Comparison of ENCODE assay signal across 19 cellular contexts in the genomic region with DNA sequence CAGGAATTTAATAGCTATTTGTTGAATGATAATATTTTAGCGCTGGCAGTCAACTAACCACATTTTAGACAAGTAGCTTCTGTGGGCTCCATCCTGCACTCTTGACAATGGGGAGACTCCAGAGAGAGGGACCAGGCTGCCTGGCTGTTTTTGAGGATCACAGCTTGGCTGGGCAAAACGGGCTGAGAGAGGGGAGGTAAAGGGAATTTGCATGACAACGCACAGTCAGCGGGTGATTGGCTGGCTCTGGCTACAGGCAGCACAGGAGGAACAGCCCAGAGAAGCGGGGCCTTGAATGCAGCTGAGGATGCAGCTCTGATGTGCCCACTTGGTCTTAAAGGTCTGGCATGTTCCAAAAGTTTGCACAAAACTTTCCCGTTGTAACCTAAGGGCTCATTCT. TPM values are rescaled to one million over a fixed set of nuclear protein-coding genes. Genes with fewer than 3 reads are reported as not detected.
DNase-seq lines count a peak whose midpoint lies in the region; ATAC-seq, FAIRE-seq and TF ChIP-seq lines count a peak whose summit lies in the region.
"Had no signal": no experiment of that assay in that cellular context is flagged by ENCODE, and none has a peak within 500 bp of the region (broad histone marks: within the 10 kb centered on the region; RNA-seq: fewer than 3 reads in every experiment).

No MANE protein-coding gene starts in this region.

- no peak overlapping the region for H3K56ac ChIP-seq in H1 (replicated peaks; ENCODE audit: insufficient read length, low read depth, low read length)

- TF ChIP-seq EP300 in H1 (IDR thresholded peaks at IDR 0.05; ENCODE audit: borderline replicate concordance in 1 of 2, low read depth in 2 of 2, low read length in 2 of 2), result no peak

- H3K79me2 ChIP-seq in H1 (ENCODE audit: control insufficient read depth in 1 of 2, insufficient read depth in 2 of 2, low read length in 2 of 2), result no peaks in the 10 kb centered on the region

- H2BK20ac ChIP-seq in H1 (ENCODE audit: low read length), result no peak overlapping the region

- no peak overlapping the region for H3K18ac ChIP-seq in H1 (ENCODE audit: extremely low read depth, low read length)

- no peak for TF ChIP-seq POLR2A in H1 (IDR thresholded peaks at IDR 0.05; ENCODE audit: control extremely low read depth in 1 of 2, low read depth in 2 of 2, low read length in 2 of 2)

- H3K27me3 ChIP-seq in H1 (replicated peaks in 1 of 4; ENCODE audit: control insufficient read depth in 3 of 4, extremely low read depth in 1 of 4, insufficient read depth in 3 of 4, low read length in 3 of 4), result no peaks in the 10 kb centered on the region
- no peaks in the 10 kb centered on the region for H3K27me3 ChIP-seq in BE2C
- no peaks in the 10 kb centered on the region for H3K27me3 ChIP-seq in colonic mucosa

- H3K4me2 ChIP-seq in H1 (ENCODE audit: insufficient read depth in 1 of 2, low read depth in 2 of 2, low read length in 2 of 2), result peak overlapping the region in 1 of 2 experiments; percentile 50; a peak in 2 of 4 replicates

- H4K8ac ChIP-seq in H1 (ENCODE audit: extremely low read depth, insufficient read depth, low read length), result no peak overlapping the region

- peak; percentile 94 for FAIRE-seq in H1 (lab: Jason Lieb, UNC)
- FAIRE-seq in frontal cortex (lab: Jason Lieb, UNC), result no peak
- FAIRE-seq: G401.6, GM12892 had no signal

- no peak for ATAC-seq in left lobe of liver

- H3K9me3 ChIP-seq in H1 (ENCODE audit: insufficient read depth in 2 of 2, low read depth in 1 of 2, low read length in 1 of 2) (no peaks in the 10 kb centered on the region), BE2C (no peaks in the 10 kb centered on the region), colonic mucosa (no peaks in the 10 kb centered on the region)

- H4K20me1 ChIP-seq in H1 (replicated peaks in 1 of 2; ENCODE audit: control insufficient read depth in 1 of 2, insufficient read depth in 2 of 2, low read length in 2 of 2), result no peaks in the 10 kb centered on the region

- DNase-seq in NCI-H82 (lab: John Stamatoyannopoulos, UW), result peak; percentile 41
- DNase-seq in NCI-H82 treated with DMSO at 0.1 percent for 48 hours (lab: John Stamatoyannopoulos, UW; ENCODE audit: unreplicated experiment), result no peak
- peak; percentile 44 to 83 for DNase-seq in H1 (ENCODE audit: low read depth in 1 of 2, low spot score in 2 of 2)
- DNase-seq in left kidney (ENCODE audit: low read depth, low spot score), result peak; percentile 50
- DNase-seq in BE2C, result no peak
- no peak for DNase-seq in frontal cortex (ENCODE audit: low spot score in 2 of 2)
- DNase-seq in left lobe of liver (ENCODE audit: low spot score), result no peak
- DNase-seq in colonic mucosa, result no peak
- DNase-seq: COR-L47, DMS53, MV-4-11, NCI-H1436, NCI-H226, NCI-H526 treated with DMSO at 0.1 percent for 48 hours, SHP77 treated with DMSO at 0.1 percent for 48 hours had no signal

- TF ChIP-seq CTCF in H1 (IDR thresholded peaks at IDR 0.05; ENCODE audit: control extremely low read depth in 1 of 3, insufficient read depth in 1 of 3, low read depth in 1 of 3, low read length in 3 of 3) (no peak), BE2C (IDR thresholded peaks at IDR 0.05; ENCODE audit: low read depth, low read length) (no peak), colonic mucosa (IDR thresholded peaks at IDR 0.05) (no peak)

- H3K27ac ChIP-seq in H1 (ENCODE audit: low read depth, low read length), result no peak overlapping the region
- H3K27ac ChIP-seq in colonic mucosa, result no peak overlapping the region
- H3K27ac ChIP-seq: C4-2B had no signal

- H2AK5ac ChIP-seq in H1 (ENCODE audit: low read depth, low read length), result no peak overlapping the region

- H3K9ac ChIP-seq in H1 (replicated peaks in 1 of 4; ENCODE audit: extremely low read depth in 1 of 4, low read depth in 3 of 4, low read length in 3 of 4), result no peak overlapping the region
- no peak overlapping the region for H3K9ac ChIP-seq in colonic mucosa (ENCODE audit: low read depth in 2 of 2, low read length in 2 of 2)

- peak overlapping the region; percentile 3; the same call in 1 of the 2 replicates for H2BK12ac ChIP-seq in H1 (ENCODE audit: low read depth, low read length)

- H3K23me2 ChIP-seq in H1 (ENCODE audit: low read depth, low read length), result no peaks in the 10 kb centered on the region

- H2AFZ ChIP-seq in H1 (ENCODE audit: low read length), result no peak overlapping the region

- no peak overlapping the region for H3K23ac ChIP-seq in H1 (ENCODE audit: insufficient read length)

- WGBS in H1 (ENCODE audit: extremely low coverage in 1 of 2, insufficient coverage in 1 of 2, insufficient read length in 1 of 2, insufficient replicate concordance in 2 of 2, low coverage in 1 of 2, low lambda C conversion rate in 2 of 2, missing lambda C conversion rate in 1 of 2), 2 experiments, result 10% methylated on average over 6 of the region's 6 CpGs; no CpG with 5 or more reads in 1 of the 2 experiments

- H2BK15ac ChIP-seq in H1 (ENCODE audit: low read length), result no peak overlapping the region

- POLR2A ChIA-PET in H1 (lab: Charles Lee; ENCODE audit: partially characterized antibody), result interaction anchor here (0.5 to 1.5 kb wide), 4 partner anchors 9 to 1637 kb away, joined by 3 to 7 read pairs (median 4); no protein-coding TSS in a partner anchor

- no peak overlapping the region for H3K4me3 ChIP-seq in H1 (ENCODE audit: extremely low read depth in 1 of 4, insufficient read depth in 2 of 4, low read depth in 3 of 4, low read length in 4 of 4)
- H3K4me3 ChIP-seq in BE2C (ENCODE audit: low read depth, low read length), result no peak overlapping the region
- H3K4me3 ChIP-seq in colonic mucosa, result no peak overlapping the region

- H4K91ac ChIP-seq in H1 (replicated peaks; ENCODE audit: insufficient read length, low read length), result no peak overlapping the region

- H3K4me1 ChIP-seq in H1 (replicated peaks in 1 of 4; ENCODE audit: control insufficient read depth in 3 of 4, insufficient read depth in 4 of 4, low read length in 3 of 4) (peaks cover 15 to 37% (median 20%) of the 10 kb centered on the region in 4 experiments), BE2C (no peaks in the 10 kb centered on the region; the same call in none of the 2 replicates), colonic mucosa (no peaks in the 10 kb centered on the region)

- no peaks in the 10 kb centered on the region for H3K79me1 ChIP-seq in H1 (ENCODE audit: low read depth, low read length)

- H3K36me3 ChIP-seq in H1 (ENCODE audit: control insufficient read depth in 2 of 4, insufficient read depth in 4 of 4, low read length in 3 of 4) (no peaks in the 10 kb centered on the region; a peak in 1 of 8 replicates), BE2C (no peaks in the 10 kb centered on the region), colonic mucosa (no peaks in the 10 kb centered on the region)

- no peak overlapping the region for H3K14ac ChIP-seq in H1 (ENCODE audit: insufficient read length)

- H3K4ac ChIP-seq in H1 (replicated peaks; ENCODE audit: insufficient read length, low read depth, low read length), result no peak overlapping the region

- intact Hi-C loops in colonic mucosa (cut with DNase I), result no loop called here

- CTCF ChIA-PET in H1 (lab: Charles Lee; ENCODE audit: partially characterized antibody), result interaction anchor here (0.6 to 8.3 kb wide), 13 partner anchors 8 to 214 kb away, joined by 3 to 100 read pairs (median 8); partner anchors contain the start of gene LRFN2

- no peak overlapping the region for H2BK120ac ChIP-seq in H1 (replicated peaks; ENCODE audit: low read depth, low read length)

- no peak overlapping the region for H2BK5ac ChIP-seq in H1 (ENCODE audit: low read depth, low read length)

- H4K5ac ChIP-seq in H1 (ENCODE audit: insufficient read length, low read depth, low read length), result no peak overlapping the region

- 0 out of 4 replicates have a peak, but pooled peaks of 1 of the 2 experiments have one; percentile 13 for TF ChIP-seq RAD21 in H1 (IDR thresholded peaks at IDR 0.05 in 1 of 2, conservative IDR thresholded peaks at IDR 0.05 in 1 of 2; ENCODE audit: low read depth in 2 of 2, low read length in 2 of 2)

TF ChIP-seq in H1, 55 proteins besides CTCF, POLR2A, EP300 and RAD21:
- TF ChIP-seq POU5F1 (IDR thresholded peaks at IDR 0.05; ENCODE audit: low read depth, low read length) (peak; percentile 88; the same call in 1 of the 2 replicates), HDAC2 (IDR thresholded peaks at IDR 0.05; ENCODE audit: borderline replicate concordance in 1 of 2, low read depth in 2 of 2, low read length in 2 of 2) (0 out of 4 replicates have a peak, but pooled peaks of 1 of the 2 experiments have one; percentile 48), CTBP2 (IDR thresholded peaks at IDR 0.05; ENCODE audit: borderline replicate concordance, insufficient read depth, insufficient read length, low read length) (no peak), MAFK (IDR thresholded peaks at IDR 0.05; ENCODE audit: low read depth, low read length) (no peak)
- TF ChIP-seq, protein P1, sequence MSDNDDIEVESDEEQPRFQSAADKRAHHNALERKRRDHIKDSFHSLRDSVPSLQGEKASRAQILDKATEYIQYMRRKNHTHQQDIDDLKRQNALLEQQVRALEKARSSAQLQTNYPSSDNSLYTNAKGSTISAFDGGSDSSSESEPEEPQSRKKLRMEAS (IDR thresholded peaks at IDR 0.05), result peak; percentile 36; the same call in 1 of the 2 replicates

RNA-seq across cellular contexts. Expression of gene LRFN2, which starts 41.2 kb away (rescaled TPM):
- total RNA-seq in H1 (2021; fragmentation: NEBNext Ultra II Directional; extraction: Animal tissue kit (Norgen Biotek cat#: 25700)), result 2.3 TPM in 2 replicates
- polyA plus RNA-seq in H1 (2011; rRNA removed), result 2.3 and 2.9 TPM in 2 replicates
- 2.1 TPM for polyA plus RNA-seq in H1 (2011; cell fraction: cytosol; rRNA removed)
- polyA plus RNA-seq in H1 (2011; cell fraction: nucleus; rRNA removed), result 5.0 TPM
- polyA plus RNA-seq in H1 (2012, experiment 1 of 2), result 0.64 to 1.5 TPM (median 1.2 TPM) in 4 replicates
- polyA plus RNA-seq in H1 (2012, experiment 2 of 2), result 0.75 TPM
- 2.1 TPM for polyA plus RNA-seq in H1 (2013, experiment 1 of 2)
- polyA plus RNA-seq in H1 (2013, experiment 2 of 2), result 2.3 TPM
- 3.2 and 3.8 TPM in 2 replicates for polyA minus RNA-seq in H1 (2011; rRNA and poly(A)+ RNA removed)
- polyA minus RNA-seq in H1 (2011; cell fraction: cytosol; rRNA and poly(A)+ RNA removed), result 2.9 TPM
- 6.2 TPM for polyA minus RNA-seq in H1 (2011; cell fraction: nucleus; rRNA and poly(A)+ RNA removed)
- 13.0 TPM for polyA plus RNA-seq in BE2C (2012; ENCODE audit: insufficient read depth, insufficient read length, low read depth)
- 24.1 TPM for total RNA-seq in frontal cortex
- total RNA-seq in left lobe of liver, result 0.05 TPM
- total RNA-seq in colonic mucosa, result under 1 TPM; 0.21 to 0.22 TPM
- total RNA-seq: A172 had no signal

Comparison
In these comparisons a context has a peak if more than half of its experiments do, and no peak if none do; other contexts are left out.
1. DNase-seq: peak in NCI-H82 (single experiment), H1 (2 of 2) and left kidney (single experiment); none in NCI-H82 treated with DMSO at 0.1 percent for 48 hours (single experiment), BE2C (single experiment), frontal cortex (0 of 2), left lobe of liver (single experiment) and colonic mucosa (single experiment).